8 cellular contexts compared by ENCODE assay signal in the genomic region with DNA sequence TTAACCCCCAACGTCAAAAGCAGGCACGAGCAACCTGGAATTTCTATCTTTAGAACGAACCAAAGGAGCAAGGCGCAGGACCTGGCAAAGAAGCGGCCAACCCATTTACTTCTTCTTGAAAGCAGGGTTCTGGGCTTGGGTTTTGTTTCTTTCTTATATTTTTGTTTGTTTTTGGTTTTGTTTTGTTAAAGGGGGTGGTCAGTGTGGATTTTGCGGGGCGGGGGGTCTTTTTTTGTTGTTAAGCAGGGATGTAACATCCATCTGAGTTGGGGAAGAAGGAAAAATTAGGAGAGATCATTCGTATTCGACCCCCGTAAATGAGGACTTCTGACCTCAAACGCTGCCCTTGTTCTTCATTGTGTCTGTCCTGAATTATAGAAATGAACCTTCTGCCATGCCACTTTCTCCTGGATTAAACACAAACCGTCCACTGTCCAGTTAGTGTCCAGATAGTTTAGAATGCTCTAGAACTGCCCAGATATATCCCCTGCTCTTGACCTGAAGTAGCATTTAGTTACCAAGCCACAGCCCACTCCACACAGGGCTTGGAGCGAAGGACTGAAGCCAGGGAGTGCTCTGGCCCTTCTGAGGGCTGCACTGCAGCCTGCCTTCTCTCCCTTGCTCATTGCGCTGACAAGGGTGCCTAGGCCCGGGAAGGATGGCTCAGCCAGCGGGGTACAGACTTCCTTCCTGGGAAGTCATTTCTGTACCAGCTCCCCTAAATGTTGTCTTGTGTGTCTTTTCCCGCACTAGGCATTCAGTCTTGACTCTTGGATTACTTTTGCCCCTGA. TPM values are rescaled to one million over a fixed set of nuclear protein-coding genes. Genes with fewer than 3 reads are reported as not detected.
A peak's percentile ranks its signal among the peaks of the same experiment; 100 is the strongest.
DNase-seq lines count a peak whose midpoint lies in the region; ATAC-seq and TF ChIP-seq lines count a peak whose summit lies in the region.

No MANE protein-coding gene starts in this region.

- H3K79me2 ChIP-seq in neural progenitor cell (ENCODE audit: low read depth): peaks cover 41% of the 10 kb centered on the region

- intact Hi-C loops in CD4-positive, alpha-beta T cell (cut with DNase I, micrococcal nuclease): loop anchor here (2.0 to 5.0 kb wide), 6 partner anchors 275 to 564 kb away; a partner anchor contains a TSS
- intact Hi-C loops in Panc1 (cut with micrococcal nuclease; ENCODE audit: unreplicated experiment): loop anchor here (10.0 kb wide), 1 partner anchor 543 kb away; no protein-coding TSS in a partner anchor

- H4K20me1 ChIP-seq in neural progenitor cell (ENCODE audit: low read depth): peaks cover 20% of the 10 kb centered on the region

- peaks cover 6% of the 10 kb centered on the region for H3K36me3 ChIP-seq in Panc1 (ENCODE audit: control insufficient read depth, insufficient read depth, low read length)
- no peaks in the 10 kb centered on the region for H3K36me3 ChIP-seq in neural progenitor cell

- CTCF ChIA-PET in CD4-positive, alpha-beta T cell (lab: Charles Lee): interaction anchor here (0.6 to 1.8 kb wide), 15 partner anchors 10 to 636 kb away, joined by 3 to 18 read pairs (median 4); a partner anchor contains a TSS
- CTCF ChIA-PET in Panc1 (lab: Charles Lee): no interaction called here

- H3K36me3 Mint-ChIP-seq in CD4-positive, alpha-beta T cell (ENCODE audit: low read depth): peaks cover 6% of the 10 kb centered on the region
- peaks cover 2% of the 10 kb centered on the region for H3K36me3 Mint-ChIP-seq in neural progenitor cell

- peaks cover 23% of the 10 kb centered on the region for H3K4me1 Mint-ChIP-seq in CD4-positive, alpha-beta T cell (ENCODE audit: low read depth)
- peaks cover 33% of the 10 kb centered on the region for H3K4me1 Mint-ChIP-seq in neural progenitor cell

- peak overlapping the region; percentile 62 for H3K27ac Mint-ChIP-seq in CD4-positive, alpha-beta T cell
- peak overlapping the region; percentile 68 for H3K27ac Mint-ChIP-seq in neural progenitor cell

- H3K27me3 ChIP-seq in CD4-positive, alpha-beta T cell (ENCODE audit: control insufficient read depth, insufficient read depth, low read length): no peaks in the 10 kb centered on the region
- H3K27me3 ChIP-seq in Panc1 (ENCODE audit: control insufficient read depth, insufficient read depth, low read length) (no peaks in the 10 kb centered on the region), neural progenitor cell (peaks cover 10% of the 10 kb centered on the region), foreskin keratinocyte (no peaks in the 10 kb centered on the region)

- no peak for DNase-seq in CD4-positive, alpha-beta T cell
- no peak for DNase-seq in Panc1 (ENCODE audit: low read depth, low spot score)
- no peak for DNase-seq in epithelial cell of esophagus (ENCODE audit: low read depth)
- DNase-seq in neural progenitor cell (ENCODE audit: low spot score): no peak
- DNase-seq in foreskin keratinocyte: no peak
- DNase-seq in OCI-M1 (lab: John Stamatoyannopoulos, UW): no peak
- no peak for DNase-seq in KG1 (lab: John Stamatoyannopoulos, UW)

- no peak for TF ChIP-seq CTCF in CD4-positive, alpha-beta T cell (IDR thresholded peaks at IDR 0.05)
- TF ChIP-seq CTCF in Panc1 (IDR thresholded peaks at IDR 0.05) (no peak), epithelial cell of esophagus (IDR thresholded peaks at IDR 0.05; ENCODE audit: insufficient read depth, low read depth, low read length, missing control alignments) (no peak), neural progenitor cell (IDR thresholded peaks at IDR 0.05) (no peak), foreskin keratinocyte (conservative IDR thresholded peaks at IDR 0.05) (no peak)

- peak overlapping the region; percentile 99 for H2AFZ ChIP-seq in neural progenitor cell (replicated peaks)

- peak overlapping the region; percentile 93 for H3K4me3 Mint-ChIP-seq in CD4-positive, alpha-beta T cell
- H3K4me3 Mint-ChIP-seq in neural progenitor cell: peak overlapping the region; percentile 99

- in situ Hi-C loops in Panc1 (cut with HindIII; ENCODE audit: low pct_unique_long_range_greater_than_20kb, low sequenced_read_pairs): no loop called here

- H3K9ac ChIP-seq in neural progenitor cell: no peak overlapping the region

- H3K27ac ChIP-seq in CD4-positive, alpha-beta T cell (ENCODE audit: low read depth, low read length): no peak overlapping the region
- peak overlapping the region; percentile 80 for H3K27ac ChIP-seq in Panc1 (ENCODE audit: low read length)
- no peak overlapping the region for H3K27ac ChIP-seq in neural progenitor cell
- no peak overlapping the region for H3K27ac ChIP-seq in foreskin keratinocyte

- H3K4me2 ChIP-seq in neural progenitor cell: peak overlapping the region; percentile 86

- H3K27me3 Mint-ChIP-seq in CD4-positive, alpha-beta T cell: no peaks in the 10 kb centered on the region
- H3K27me3 Mint-ChIP-seq in neural progenitor cell (ENCODE audit: insufficient read depth, low read depth): peaks cover 9% of the 10 kb centered on the region

- peak overlapping the region; percentile 79 to 81 for H3K4me3 ChIP-seq in Panc1 (ENCODE audit: low read depth in 2 of 2, low read length in 2 of 2)
- H3K4me3 ChIP-seq in epithelial cell of esophagus (ENCODE audit: low read length): peak overlapping the region; percentile 62
- peak overlapping the region; percentile 98 for H3K4me3 ChIP-seq in neural progenitor cell

- no peak for ATAC-seq in CD4-positive, alpha-beta T cell (ENCODE audit: poor library complexity)
- ATAC-seq in Panc1: no peak
- no peak for ATAC-seq in foreskin keratinocyte
- ATAC-seq in HG03039 (IDR thresholded peaks at IDR 0.05; ENCODE audit: unreplicated experiment): no peak

- no peaks in the 10 kb centered on the region for H3K9me3 Mint-ChIP-seq in CD4-positive, alpha-beta T cell
- H3K9me3 Mint-ChIP-seq in neural progenitor cell: no peaks in the 10 kb centered on the region

- TSS peak; percentile 71 for BruUV-seq in Panc1 (replicated peaks; lab: Mats Ljungman, UMichigan)

- H3K4me1 ChIP-seq in Panc1 (ENCODE audit: control insufficient read depth, insufficient read depth, low read length) (peaks cover 9% of the 10 kb centered on the region), neural progenitor cell (peaks cover 24% of the 10 kb centered on the region), foreskin keratinocyte (peaks cover 19% of the 10 kb centered on the region)

- no peaks in the 10 kb centered on the region for H3K9me3 ChIP-seq in CD4-positive, alpha-beta T cell (ENCODE audit: control insufficient read depth, low read length)
- H3K9me3 ChIP-seq in Panc1 (ENCODE audit: control insufficient read depth, insufficient read depth, low read depth, low read length) (no peaks in the 10 kb centered on the region), neural progenitor cell (ENCODE audit: low read depth) (no peaks in the 10 kb centered on the region)

- H3F3A ChIP-seq in neural progenitor cell (ENCODE audit: low read depth): peaks cover 19% of the 10 kb centered on the region

- POLR2A ChIA-PET in CD4-positive, alpha-beta T cell (lab: Charles Lee): interaction anchor here (0.7 to 2.9 kb wide), 4 partner anchors 24 to 276 kb away, joined by 3 to 17 read pairs (median 6); no protein-coding TSS in a partner anchor
- POLR2A ChIA-PET in Panc1 (lab: Charles Lee): no interaction called here

RNA-seq across cellular contexts. Expression of a gene that starts 0.9 kb away (rescaled TPM):
- total RNA-seq in CD4-positive, alpha-beta T cell: 10 to 100 TPM; 43.6 to 44.4 TPM
- total RNA-seq in Panc1 (2021; ENCODE audit: unreplicated experiment) (542 TPM), neural progenitor cell (ENCODE audit: low replicate concordance) (292 and 306 TPM in 2 replicates), foreskin keratinocyte (472 and 479 TPM in 2 replicates)
- polyA plus RNA-seq in Panc1 (2012; ENCODE audit: insufficient read length): 700 TPM
- 270 TPM in 2 replicates for polyA plus RNA-seq in foreskin keratinocyte
